ENCODE assay signal across 18 cellular contexts in genomic region chr4:80594696-80595095, GRCh38.
A peak's percentile ranks its signal among the peaks of the same experiment; 100 is the strongest.
DNase-seq lines count a peak whose midpoint lies in the region; ATAC-seq, FAIRE-seq and TF ChIP-seq lines count a peak whose summit lies in the region.
"Had no signal": no experiment of that assay in that cellular context is flagged by ENCODE, and none has a peak within 500 bp of the region (broad histone marks: within the 10 kb centered on the region; RNA-seq: fewer than 3 reads in every experiment).

No MANE protein-coding gene starts in this region.

- peak overlapping the region in 2 of 3 experiments; percentile 35 to 91 for H3K27ac Mint-ChIP-seq in nephron

- no peak overlapping the region for H3K4me3 Mint-ChIP-seq in nephron
- H3K4me3 Mint-ChIP-seq: CD4-positive, alpha-beta memory T cell had no signal

- H3K27me3 ChIP-seq in small intestine (ENCODE audit: control insufficient read depth in 2 of 2, insufficient read depth in 2 of 2, low read length in 2 of 2) (no peaks in the 10 kb centered on the region), aorta (ENCODE audit: control insufficient read depth in 1 of 2, insufficient read depth in 2 of 2, low read length in 1 of 2) (no peaks in the 10 kb centered on the region)

- H3K4me1 ChIP-seq in kidney (ENCODE audit: control insufficient read depth in 1 of 2, insufficient read depth in 1 of 2, low read depth in 1 of 2, low read length in 2 of 2) (no peaks in the 10 kb centered on the region), small intestine (ENCODE audit: control insufficient read depth in 2 of 2, insufficient read depth in 1 of 2, low read depth in 1 of 2, low read length in 1 of 2) (no peaks in the 10 kb centered on the region), aorta (ENCODE audit: control insufficient read depth in 1 of 2, insufficient read depth in 2 of 2, low read length in 2 of 2) (no peaks in the 10 kb centered on the region)
- H3K4me1 ChIP-seq: A549, HAP-1 had no signal

- no peaks in the 10 kb centered on the region for H3K36me3 Mint-ChIP-seq in nephron (ENCODE audit: low read depth)
- H3K36me3 Mint-ChIP-seq: CD4-positive, alpha-beta memory T cell had no signal

- no peak overlapping the region for H3K9ac ChIP-seq in kidney (ENCODE audit: low read length in 2 of 2)

- DNase-seq in Caki2 (ENCODE audit: low read depth), result peak; percentile 49
- DNase-seq in epithelial cell of proximal tubule (ENCODE audit: low read depth), result peak; percentile 63
- no peak for DNase-seq in kidney
- DNase-seq in small intestine, result no peak
- DNase-seq in aorta, result no peak
- no peak for DNase-seq in OCI-M2 (lab: John Stamatoyannopoulos, UW; ENCODE audit: unreplicated experiment)
- DNase-seq: AML-193; Calu3; CD4-positive, alpha-beta memory T cell; DMS79 treated with DMSO at 0.1 percent for 48 hours; GF-D8 had no signal

- H3K36me3 ChIP-seq in kidney (ENCODE audit: control insufficient read depth in 1 of 2, insufficient read depth in 2 of 2, low read length in 2 of 2) (no peaks in the 10 kb centered on the region), small intestine (ENCODE audit: control insufficient read depth in 2 of 2, insufficient read depth in 2 of 2, low read length in 2 of 2) (no peaks in the 10 kb centered on the region), aorta (ENCODE audit: control insufficient read depth in 1 of 2, insufficient read depth in 2 of 2, low read length in 1 of 2) (no peaks in the 10 kb centered on the region)
- H3K36me3 ChIP-seq: HAP-1 had no signal

- H3K4me3 ChIP-seq in epithelial cell of proximal tubule (ENCODE audit: low read depth, low read length) (no peak overlapping the region), kidney (ENCODE audit: low read length in 2 of 2) (no peak overlapping the region), small intestine (ENCODE audit: low read depth in 1 of 2, low read length in 2 of 2) (no peak overlapping the region), aorta (ENCODE audit: low read length in 2 of 2) (no peak overlapping the region)
- H3K4me3 ChIP-seq: A549, HAP-1 had no signal

- H3K27ac ChIP-seq in kidney (ENCODE audit: low read depth in 2 of 2, low read length in 2 of 2) (no peak overlapping the region), small intestine (ENCODE audit: low read depth in 1 of 2, low read length in 1 of 2) (no peak overlapping the region), aorta (ENCODE audit: low read depth in 1 of 2, low read length in 2 of 2) (no peak overlapping the region)
- H3K27ac ChIP-seq: 22Rv1, A549, C4-2B, HL-60 had no signal

- no peak for ATAC-seq in aorta (ENCODE audit: low FRiP score)
- ATAC-seq: A549 had no signal

- no peaks in the 10 kb centered on the region for H3K4me1 Mint-ChIP-seq in nephron

- no peak for TF ChIP-seq CTCF in epithelial cell of proximal tubule (conservative IDR thresholded peaks at IDR 0.05; ENCODE audit: low read depth, low read length)
- no peak for TF ChIP-seq CTCF in kidney (IDR thresholded peaks at IDR 0.05; ENCODE audit: borderline replicate concordance, extremely low read depth, insufficient read depth)
- no peak for TF ChIP-seq CTCF in nephron (IDR thresholded peaks at IDR 0.05; ENCODE audit: unreplicated experiment in 3 of 3)

- FAIRE-seq in kidney (lab: Jason Lieb, UNC) (peak; percentile 38), small intestine (lab: Jason Lieb, UNC) (no peak)
- FAIRE-seq: A549, GM19239 had no signal

- H3K9me3 ChIP-seq in kidney (ENCODE audit: control insufficient read depth in 1 of 2, low read length in 2 of 2) (no peaks in the 10 kb centered on the region), small intestine (ENCODE audit: control insufficient read depth, low read depth) (no peaks in the 10 kb centered on the region), aorta (ENCODE audit: control insufficient read depth, low read length) (no peaks in the 10 kb centered on the region)
- H3K9me3 ChIP-seq: A549, HAP-1 had no signal

- H3K27me3 Mint-ChIP-seq in nephron (ENCODE audit: low read depth), result no peaks in the 10 kb centered on the region

- WGBS in small intestine, 3 donors, result 84 to 90% (median 86%) methylated on average over 2 of the region's 2 CpGs
- WGBS in aorta, 2 donors, result 82 to 84% methylated on average over 2 of the region's 2 CpGs

- in situ Hi-C loops in Caki2 (cut with HindIII; ENCODE audit: low pct_unique_long_range_greater_than_20kb, low sequenced_read_pairs), result no loop called here

- H3K9me3 Mint-ChIP-seq in nephron, result no peaks in the 10 kb centered on the region

- intact Hi-C loops in kidney (cut with DNase I) (no loop called here), aorta (cut with DNase I) (no loop called here)

Comparison
In these comparisons a context has a peak if more than half of its experiments do, and no peak if none do; other contexts are left out.
1. DNase-seq: peak in Caki2 (single experiment) and epithelial cell of proximal tubule (single experiment); none in kidney (single experiment), small intestine (single experiment), aorta (0 of 2) and OCI-M2 (single experiment).